ENCODE assay signal across 1 cellular context in the genomic region with DNA sequence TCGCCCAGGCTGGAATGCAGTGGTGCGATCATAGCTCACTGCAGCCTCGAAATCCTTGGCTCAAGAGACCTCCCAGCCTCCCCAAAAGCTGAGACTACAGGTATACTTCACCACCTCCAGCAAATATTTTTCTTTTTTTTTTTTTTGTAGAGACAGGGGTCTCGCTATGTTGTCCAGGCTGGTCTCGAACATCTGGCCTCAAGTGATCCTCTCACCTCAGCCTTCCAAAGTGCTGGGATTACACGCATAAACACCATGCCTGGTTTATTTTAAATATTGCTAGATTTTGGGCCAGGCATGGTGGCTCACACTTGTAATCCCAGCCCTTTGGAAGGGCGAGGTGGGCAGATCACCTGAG.
TF ChIP-seq lines count a peak whose summit lies in the region.

No MANE protein-coding gene starts in this region.

TF ChIP-seq in H1, 55 proteins besides CTCF, POLR2A, EP300 and RAD21:
- TF ChIP-seq TAF1 (IDR thresholded peaks at IDR 0.05; ENCODE audit: low read depth, low read length): no peak
- TF ChIP-seq GTF2F1 (IDR thresholded peaks at IDR 0.05; ENCODE audit: borderline replicate concordance, low read depth, low read length): no peak
- TF ChIP-seq, protein P1, sequence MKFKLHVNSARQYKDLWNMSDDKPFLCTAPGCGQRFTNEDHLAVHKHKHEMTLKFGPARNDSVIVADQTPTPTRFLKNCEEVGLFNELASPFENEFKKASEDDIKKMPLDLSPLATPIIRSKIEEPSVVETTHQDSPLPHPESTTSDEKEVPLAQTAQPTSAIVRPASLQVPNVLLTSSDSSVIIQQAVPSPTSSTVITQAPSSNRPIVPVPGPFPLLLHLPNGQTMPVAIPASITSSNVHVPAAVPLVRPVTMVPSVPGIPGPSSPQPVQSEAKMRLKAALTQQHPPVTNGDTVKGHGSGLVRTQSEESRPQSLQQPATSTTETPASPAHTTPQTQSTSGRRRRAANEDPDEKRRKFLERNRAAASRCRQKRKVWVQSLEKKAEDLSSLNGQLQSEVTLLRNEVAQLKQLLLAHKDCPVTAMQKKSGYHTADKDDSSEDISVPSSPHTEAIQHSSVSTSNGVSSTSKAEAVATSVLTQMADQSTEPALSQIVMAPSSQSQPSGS (IDR thresholded peaks at IDR 0.05; ENCODE audit: low read length): no peak
- no peak for TF ChIP-seq KDM4A (IDR thresholded peaks at IDR 0.05; ENCODE audit: low read depth, low read length, severe bottlenecking)
- TF ChIP-seq JUN (IDR thresholded peaks at IDR 0.05; ENCODE audit: low read depth, low read length): no peak
- no peak for TF ChIP-seq POU5F1 (IDR thresholded peaks at IDR 0.05; ENCODE audit: low read depth, low read length)
- TF ChIP-seq RXRA (IDR thresholded peaks at IDR 0.05; ENCODE audit: insufficient read depth, low read depth, low read length): no peak
- TF ChIP-seq BCL11A (IDR thresholded peaks at IDR 0.05; ENCODE audit: low read depth in 2 of 2, low read length in 2 of 2): no peak
- TF ChIP-seq RFX5 (IDR thresholded peaks at IDR 0.05; ENCODE audit: borderline replicate concordance, low read depth, low read length): no peak
- no peak for TF ChIP-seq ASH2L (IDR thresholded peaks at IDR 0.05; ENCODE audit: low read length)
- no peak for TF ChIP-seq NANOG (IDR thresholded peaks at IDR 0.05; ENCODE audit: insufficient read depth, low read depth, low read length, poor library complexity, severe bottlenecking)
- no peak for TF ChIP-seq SP1 (IDR thresholded peaks at IDR 0.05; ENCODE audit: low read depth, low read length)
- no peak for TF ChIP-seq BRCA1 (IDR thresholded peaks at IDR 0.05; ENCODE audit: low read depth, low read length)
- no peak for TF ChIP-seq YY1 (IDR thresholded peaks at IDR 0.05; ENCODE audit: low read depth, low read length)
- no peak for TF ChIP-seq GABPA (IDR thresholded peaks at IDR 0.05; ENCODE audit: borderline replicate concordance, insufficient read depth, low read length)
- TF ChIP-seq CHD1 (IDR thresholded peaks at IDR 0.05; ENCODE audit: low read depth, low read length): no peak
